ENCODE assay signal across 8 cellular contexts in genomic region chr5:115262405-115263247, GRCh38. TPM values are rescaled to one million over a fixed set of nuclear protein-coding genes. Genes with fewer than 3 reads are reported as not detected.
DNase-seq lines count a peak whose midpoint lies in the region; ATAC-seq, FAIRE-seq and TF ChIP-seq lines count a peak whose summit lies in the region.

Gene PGGT1B, minus strand, starts transcription at chr5:115262877. Its CDS starts 26 bp downstream, at chr5:115262851.

- BruUV-seq in mammary epithelial cell (replicated peaks; lab: Mats Ljungman, UMichigan): TSS peak; percentile 73

- TF ChIP-seq CTCF in WI38 (IDR thresholded peaks at IDR 0.05; ENCODE audit: low read depth, low read length) (no peak), mammary epithelial cell (conservative IDR thresholded peaks at IDR 0.05 in 1 of 2, IDR thresholded peaks at IDR 0.05 in 1 of 2; ENCODE audit: extremely low read depth in 1 of 2, insufficient read depth in 1 of 2, low read depth in 1 of 2, low read length in 2 of 2) (no peak)

- H4K20me1 ChIP-seq in mammary epithelial cell (ENCODE audit: insufficient read depth, low read length): no peaks in the 10 kb centered on the region

- H3K79me2 ChIP-seq in mammary epithelial cell (ENCODE audit: insufficient read depth, low read length): peaks cover 53% of the 10 kb centered on the region

- H3K27ac ChIP-seq in mammary epithelial cell (ENCODE audit: insufficient read depth, low read depth, low read length): peak within 1 kb of the TSS; percentile 85
- H3K27ac ChIP-seq in small intestine (ENCODE audit: low read depth in 1 of 2, low read length in 1 of 2): peak within 1 kb of the TSS; percentile 90 to 98

- dilution Hi-C loops in mammary epithelial cell (cut with HindIII; ENCODE audit: low sequenced_read_pairs): no loop called here

- intact Hi-C loops in mammary epithelial cell (cut with micrococcal nuclease): loop anchor here (1.0 kb wide), 1 partner anchor 34 kb away; the partner anchor contains the start of gene CCDC112

- DNase-seq in NCI-H2081 (lab: John Stamatoyannopoulos, UW) (peak; percentile 30 to 62), NCI-H2081 treated with DMSO at 0.1 percent for 48 hours (lab: John Stamatoyannopoulos, UW) (no peak), NCI-H2227 (lab: John Stamatoyannopoulos, UW; ENCODE audit: unreplicated experiment) (peak; percentile 80), mammary epithelial cell (peak; percentile 63), iPS-NIHi11 (ENCODE audit: low spot score) (peak; percentile 75), small intestine (peak; percentile 63)

- peak within 1 kb of the TSS; percentile 92 for H3K9ac ChIP-seq in mammary epithelial cell (ENCODE audit: insufficient read depth, low read length)

- peak within 1 kb of the TSS; percentile 100 for H2AFZ ChIP-seq in mammary epithelial cell (ENCODE audit: low read depth, low read length)

- H3K4me3 ChIP-seq in WI38 (ENCODE audit: low read depth, low read length) (peak within 1 kb of the TSS; percentile 89), mammary epithelial cell (replicated peaks in 1 of 3; ENCODE audit: insufficient read depth in 1 of 3, low read depth in 2 of 3, low read length in 3 of 3) (peak within 1 kb of the TSS; percentile 81 to 85 (median 83)), small intestine (ENCODE audit: low read depth in 1 of 2, low read length in 2 of 2) (peak within 1 kb of the TSS; percentile 89 to 100)

- H3K27me3 ChIP-seq in mammary epithelial cell (ENCODE audit: insufficient read depth, low read length) (no peaks in the 10 kb centered on the region), small intestine (ENCODE audit: control insufficient read depth in 2 of 2, insufficient read depth in 2 of 2, low read length in 2 of 2) (no peaks in the 10 kb centered on the region)

- FAIRE-seq in small intestine (lab: Jason Lieb, UNC): no peak

- CTCF ChIA-PET in mammary epithelial cell (lab: Charles Lee; ENCODE audit: low non-redundant PET): interaction anchor here (0.6 kb wide), 1 partner anchor 34 kb away, joined by 5 read pairs; the partner anchor contains the start of gene CCDC112

- peak within 1 kb of the TSS; percentile 91 for H3K4me2 ChIP-seq in mammary epithelial cell (ENCODE audit: insufficient read depth, low read depth, low read length)

- H3K36me3 ChIP-seq in mammary epithelial cell (ENCODE audit: insufficient read depth, low read length) (peaks cover 3% of the 10 kb centered on the region), small intestine (ENCODE audit: control insufficient read depth in 2 of 2, insufficient read depth in 2 of 2, low read length in 2 of 2) (no peaks in the 10 kb centered on the region)

- H3K4me1 ChIP-seq in mammary epithelial cell (ENCODE audit: insufficient read depth, low read length) (peaks cover 25% of the 10 kb centered on the region), small intestine (ENCODE audit: control insufficient read depth in 2 of 2, insufficient read depth in 1 of 2, low read depth in 1 of 2, low read length in 1 of 2) (peaks cover 0 to 6% of the 10 kb centered on the region in 2 donors)

- H3K9me3 ChIP-seq in mammary epithelial cell (replicated peaks; ENCODE audit: insufficient read depth, low read length): no peaks in the 10 kb centered on the region
- no peaks in the 10 kb centered on the region for H3K9me3 ChIP-seq in small intestine (ENCODE audit: control insufficient read depth, low read depth)

- peak; percentile 94 for ATAC-seq in HG03039 (IDR thresholded peaks at IDR 0.05; ENCODE audit: unreplicated experiment)

- in situ Hi-C loops in mammary epithelial cell (cut with MboI; ENCODE audit: low sequenced_read_pairs in 2 of 2): no loop called here

- WGBS in mammary epithelial cell (ENCODE audit: low coverage, missing lambda C conversion rate): under 1% methylated on average over 17 of the region's 53 CpGs
- 3 to 4% (median 4%) methylated on average over 48 to 53 of the region's 53 CpGs for WGBS in small intestine, 3 donors

RNA-seq across cellular contexts. Expression of gene PGGT1B, which starts in this region (rescaled TPM):
- total RNA-seq in mammary epithelial cell: 10 to 100 TPM; 22.7 to 41.5 TPM
- 2.1 TPM for polyA plus RNA-seq in mammary epithelial cell
- polyA minus RNA-seq in mammary epithelial cell: 25.6 TPM
- 1 to 10 TPM; 4.9 to 6.0 (median 5.8) TPM for polyA plus RNA-seq in small intestine
